20 cellular contexts compared by ENCODE assay signal in the genomic region with DNA sequence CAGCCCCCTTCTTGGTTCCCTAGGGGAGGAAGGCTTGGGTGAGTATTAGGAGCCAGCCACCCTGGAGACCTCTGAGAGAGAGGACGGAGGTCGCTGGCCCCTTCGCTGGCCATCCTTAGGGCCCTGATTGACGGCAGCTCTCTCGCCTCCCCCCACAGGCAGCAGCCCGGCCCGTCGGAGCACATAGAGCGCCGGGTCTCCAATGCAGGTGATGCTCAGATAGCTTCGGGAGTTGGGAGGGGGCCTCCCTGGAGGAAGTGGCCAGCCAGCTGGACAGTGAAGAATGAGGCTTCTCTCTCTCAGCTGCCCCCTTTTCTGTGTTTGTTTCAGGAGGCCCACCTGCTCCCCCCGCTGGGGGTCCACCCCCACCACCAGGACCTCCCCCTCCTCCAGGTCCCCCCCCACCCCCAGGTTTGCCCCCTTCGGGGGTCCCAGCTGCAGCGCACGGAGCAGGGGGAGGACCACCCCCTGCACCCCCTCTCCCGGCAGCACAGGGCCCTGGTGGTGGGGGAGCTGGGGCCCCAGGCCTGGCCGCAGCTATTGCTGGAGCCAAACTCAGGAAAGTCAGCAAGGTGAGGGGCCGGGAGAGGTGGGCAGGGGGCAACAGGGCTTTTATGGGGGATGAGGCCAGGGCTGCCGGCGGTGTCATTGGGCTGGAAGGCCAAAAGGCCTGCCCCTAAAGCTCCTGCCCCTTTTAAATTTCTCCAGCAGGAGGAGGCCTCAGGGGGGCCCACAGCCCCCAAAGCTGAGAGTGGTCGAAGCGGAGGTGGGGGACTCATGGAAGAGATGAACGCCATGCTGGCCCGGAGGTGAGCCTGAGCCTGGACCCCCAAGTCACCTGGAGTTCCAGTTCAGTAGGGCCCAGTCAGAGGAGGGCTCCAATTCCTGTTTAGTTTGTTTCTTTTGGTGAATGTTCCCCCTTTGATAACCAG. TPM values are rescaled to one million over a fixed set of nuclear protein-coding genes. Genes with fewer than 3 reads are reported as not detected.
DNase-seq lines count a peak whose midpoint lies in the region; ATAC-seq and TF ChIP-seq lines count a peak whose summit lies in the region.
"Had no signal": no experiment of that assay in that cellular context is flagged by ENCODE, and none has a peak within 500 bp of the region (broad histone marks: within the 10 kb centered on the region; RNA-seq: fewer than 3 reads in every experiment).

No MANE protein-coding gene starts in this region.

- no peaks in the 10 kb centered on the region for H3K4me1 ChIP-seq in endodermal cell (ENCODE audit: control insufficient read depth, insufficient read depth, low read length)

- H3K4me1 Mint-ChIP-seq in activated T-cell treated with anti-CD3 and anti-CD28 coated beads, Interleukin-2, amount 50 U/mL, for 24 hours (ENCODE audit: low read depth): peaks cover 11% of the 10 kb centered on the region
- H3K4me1 Mint-ChIP-seq in endodermal cell: no peaks in the 10 kb centered on the region
- peaks cover 25 to 46% of the 10 kb centered on the region in 2 donors for H3K4me1 Mint-ChIP-seq in stimulated activated naive B cell treated with anti-CD40 and anti-IgM and Interleukin-4, amounts not matched to agents 10 μg/mL and 1 μg/mL and 100 μg/mL, for 72 hours

- H3K9me3 Mint-ChIP-seq in activated T-cell treated with anti-CD3 and anti-CD28 coated beads, Interleukin-2, amount 50 U/mL, for 24 hours: no peaks in the 10 kb centered on the region
- H3K9me3 Mint-ChIP-seq in endodermal cell: no peaks in the 10 kb centered on the region
- no peaks in the 10 kb centered on the region for H3K9me3 Mint-ChIP-seq in stimulated activated naive B cell treated with anti-CD40 and anti-IgM and Interleukin-4, amounts not matched to agents 10 μg/mL and 1 μg/mL and 100 μg/mL, for 72 hours

- H3K9me3 ChIP-seq in endodermal cell (ENCODE audit: control insufficient read depth, low read length): no peaks in the 10 kb centered on the region
- H3K9me3 ChIP-seq: lower lobe of right lung, SK-N-SH had no signal

- peak overlapping the region; percentile 74 for H3K27ac Mint-ChIP-seq in activated T-cell treated with anti-CD3 and anti-CD28 coated beads, Interleukin-2, amount 50 U/mL, for 24 hours
- H3K27ac Mint-ChIP-seq in endodermal cell: peak overlapping the region; percentile 30
- H3K27ac Mint-ChIP-seq in stimulated activated naive B cell treated with anti-CD40 and anti-IgM and Interleukin-4, amounts not matched to agents 10 μg/mL and 1 μg/mL and 100 μg/mL, for 72 hours: peak overlapping the region; percentile 20

- H3K4me3 Mint-ChIP-seq in activated T-cell treated with anti-CD3 and anti-CD28 coated beads, Interleukin-2, amount 50 U/mL, for 24 hours: no peak overlapping the region
- H3K4me3 Mint-ChIP-seq in endodermal cell: no peak overlapping the region
- no peak overlapping the region for H3K4me3 Mint-ChIP-seq in stimulated activated naive B cell treated with anti-CD40 and anti-IgM and Interleukin-4, amounts not matched to agents 10 μg/mL and 1 μg/mL and 100 μg/mL, for 72 hours

- H3K36me3 Mint-ChIP-seq in activated T-cell treated with anti-CD3 and anti-CD28 coated beads, Interleukin-2, amount 50 U/mL, for 24 hours (ENCODE audit: low read depth): peaks cover 90% of the 10 kb centered on the region
- peaks cover 61% of the 10 kb centered on the region for H3K36me3 Mint-ChIP-seq in endodermal cell (ENCODE audit: low read depth)
- peaks cover 51 to 57% of the 10 kb centered on the region in 2 donors for H3K36me3 Mint-ChIP-seq in stimulated activated naive B cell treated with anti-CD40 and anti-IgM and Interleukin-4, amounts not matched to agents 10 μg/mL and 1 μg/mL and 100 μg/mL, for 72 hours

- no peak overlapping the region for H3K9ac ChIP-seq in endodermal cell (ENCODE audit: extremely low read depth, low read length, poor library complexity, severe bottlenecking)
- H3K9ac ChIP-seq: SK-N-SH had no signal

- no peaks in the 10 kb centered on the region for H3K27me3 Mint-ChIP-seq in activated T-cell treated with anti-CD3 and anti-CD28 coated beads, Interleukin-2, amount 50 U/mL, for 24 hours
- H3K27me3 Mint-ChIP-seq in endodermal cell (ENCODE audit: insufficient read depth): no peaks in the 10 kb centered on the region
- no peaks in the 10 kb centered on the region for H3K27me3 Mint-ChIP-seq in stimulated activated naive B cell treated with anti-CD40 and anti-IgM and Interleukin-4, amounts not matched to agents 10 μg/mL and 1 μg/mL and 100 μg/mL, for 72 hours

- no peak overlapping the region for H3K27ac ChIP-seq in endodermal cell (ENCODE audit: low read depth, low read length)
- H3K27ac ChIP-seq: epithelial cell of prostate, lower lobe of right lung, VCaP had no signal

- WGBS in endodermal cell (ENCODE audit: insufficient coverage in 1 of 2, insufficient read length in 1 of 2), 2 experiments: 95% methylated on average over 12 to 23 of the region's 24 CpGs

- no peaks in the 10 kb centered on the region for H3K27me3 ChIP-seq in endodermal cell (ENCODE audit: control insufficient read depth, insufficient read depth, low read length, poor library complexity, severe bottlenecking)

- H3K4me3 ChIP-seq in endodermal cell (ENCODE audit: low read length): no peak overlapping the region
- H3K4me3 ChIP-seq: lower lobe of right lung had no signal

- peaks cover 85% of the 10 kb centered on the region for H3K36me3 ChIP-seq in endodermal cell (ENCODE audit: control insufficient read depth, insufficient read depth, low read length)

- no peak for ATAC-seq in stimulated activated naive B cell treated with anti-CD40 and anti-IgM and Interleukin-4, amounts not matched to agents 10 μg/mL and 1 μg/mL and 100 μg/mL, for 72 hours (replicated peaks)
- no peak for ATAC-seq in HG02840 (IDR thresholded peaks at IDR 0.05; ENCODE audit: low FRiP score, unreplicated experiment)
- ATAC-seq: lower lobe of right lung had no signal

- no peak for TF ChIP-seq CTCF in endodermal cell (conservative IDR thresholded peaks at IDR 0.05)

- no peak for DNase-seq in activated T-cell treated with anti-CD3 and anti-CD28 coated beads, Interleukin-2, amount 50 U/mL, for 24 hours
- no peak for DNase-seq in activated T-cell treated with anti-CD3 and anti-CD28 coated beads, Interleukin-2, amount 50 U/mL, for 1 hour
- DNase-seq in endodermal cell: no peak
- DNase-seq in stimulated activated naive B cell treated with anti-CD40 and anti-IgM and Interleukin-4, amounts not matched to agents 10 μg/mL and 1 μg/mL and 100 μg/mL, for 72 hours: no peak
- DNase-seq in GM03348 (ENCODE audit: low spot score): no peak
- DNase-seq: 8988T; activated CD4-positive, alpha-beta T cell treated with anti-CD3 and anti-CD28 coated beads, Interleukin-2, amount 50 U/mL, for 1 hour; activated CD8-positive, alpha-beta memory T cell treated with anti-CD3 and anti-CD28 coated beads, Interleukin-2, amount 50 U/mL, for 4 hours; activated effector memory CD4-positive, alpha-beta T cell treated with anti-CD3 and anti-CD28 coated beads, Interleukin-2, amount 50 U/mL, for 16 hours; dermis blood vessel endothelial cell; foreskin melanocyte; hypothalamus; lower lobe of right lung; NCI-H510A; SK-N-SH; stimulated activated CD8-positive, alpha-beta memory T cell treated with anti-CD3 and anti-CD28 coated beads, Interleukin-4, amount 100 ng/mL, for 48 hours; substantia nigra had no signal

RNA-seq across cellular contexts. Expression of a gene that starts 15.0 kb away (rescaled TPM):
- 100 to 1,000 TPM; 134 to 144 TPM for total RNA-seq in endodermal cell
- polyA plus RNA-seq in endodermal cell (2013, experiment 1 of 2): 54.2 TPM
- polyA plus RNA-seq in endodermal cell (2013, experiment 2 of 2): 55.2 TPM

RNA-seq across cellular contexts. Expression of a gene that starts 24.0 kb away (rescaled TPM):
- 1 to 10 TPM; 3.2 to 3.5 TPM for total RNA-seq in endodermal cell
- polyA plus RNA-seq in endodermal cell (2013, experiment 1 of 2): 2.6 TPM
- polyA plus RNA-seq in endodermal cell (2013, experiment 2 of 2): 1.9 TPM

RNA-seq across cellular contexts. Expression of a gene that starts 25.4 kb away (rescaled TPM):
- 10 to 100 TPM; 15.7 to 18.5 TPM for total RNA-seq in endodermal cell
- 23.8 TPM for polyA plus RNA-seq in endodermal cell (2013, experiment 1 of 2)
- polyA plus RNA-seq in endodermal cell (2013, experiment 2 of 2): 25.9 TPM

RNA-seq across cellular contexts. Expression of a gene that starts 54.5 kb away (rescaled TPM):
- 1 to 10 TPM; 1.6 to 3.0 TPM for total RNA-seq in endodermal cell
- polyA plus RNA-seq in endodermal cell (2013, experiment 1 of 2): 1.6 TPM
- polyA plus RNA-seq in endodermal cell (2013, experiment 2 of 2): 1.4 TPM

Comparison
In these comparisons a context has a peak if more than half of its experiments do, and no peak if none do; other contexts are left out.
1. H3K27ac Mint-ChIP-seq: peak in every context shown above with its lines; median percentile 74 in activated T-cell treated with anti-CD3 and anti-CD28 coated beads, Interleukin-2, amount 50 U/mL, for 24 hours; 30 in endodermal cell; 20 in stimulated activated naive B cell treated with anti-CD40 and anti-IgM and Interleukin-4, amounts not matched to agents 10 μg/mL and 1 μg/mL and 100 μg/mL, for 72 hours.